Comparison of ENCODE assay signal across 11 cellular contexts in genomic region chrX:13001961-13002671, GRCh38. TPM values are rescaled to one million over a fixed set of nuclear protein-coding genes. Genes with fewer than 3 reads are reported as not detected.
DNase-seq lines count a peak whose midpoint lies in the region; ATAC-seq, FAIRE-seq and TF ChIP-seq lines count a peak whose summit lies in the region.
"Had no signal": no experiment of that assay in that cellular context is flagged by ENCODE, and none has a peak within 500 bp of the region (broad histone marks: within the 10 kb centered on the region; RNA-seq: fewer than 3 reads in every experiment).

No MANE protein-coding gene starts in this region.

- TF ChIP-seq EP300 in HepG2 (IDR thresholded peaks at IDR 0.05; ENCODE audit: low read depth in 2 of 2, low read length in 2 of 2) (no peak), HepG2 (CRISPR knock-in tag; IDR thresholded peaks at IDR 0.05; ENCODE audit: borderline replicate concordance) (no peak)

- no peaks in the 10 kb centered on the region for H3K9me3 ChIP-seq in CD8-positive, alpha-beta T cell (ENCODE audit: low read length)
- H3K9me3 ChIP-seq in kidney (ENCODE audit: control insufficient read depth in 1 of 2, low read length in 2 of 2) (no peaks in the 10 kb centered on the region), HepG2 (ENCODE audit: low read length) (no peaks in the 10 kb centered on the region)

- no peaks in the 10 kb centered on the region for H3K36me3 ChIP-seq in CD8-positive, alpha-beta T cell (ENCODE audit: insufficient read depth, low read length)
- H3K36me3 ChIP-seq in kidney (ENCODE audit: control insufficient read depth in 1 of 2, insufficient read depth in 2 of 2, low read length in 2 of 2) (no peaks in the 10 kb centered on the region), HepG2 (replicated peaks in 1 of 2; ENCODE audit: control insufficient read depth in 1 of 2, insufficient read depth in 2 of 2, low read length in 2 of 2) (no peaks in the 10 kb centered on the region)

- no peaks in the 10 kb centered on the region for H4K20me1 ChIP-seq in HepG2 (ENCODE audit: insufficient read depth, low read length)

- H3K4me3 ChIP-seq in CD8-positive, alpha-beta T cell (ENCODE audit: low read depth, low read length): no peak overlapping the region
- H3K4me3 ChIP-seq in kidney (ENCODE audit: low read length in 2 of 2) (no peak overlapping the region), HepG2 (replicated peaks in 1 of 3; ENCODE audit: insufficient read depth in 1 of 3, low read depth in 2 of 3, low read length in 3 of 3) (no peak overlapping the region)

- H3K4me1 ChIP-seq in CD8-positive, alpha-beta T cell (ENCODE audit: insufficient read depth, low read length): peaks cover 80% of the 10 kb centered on the region
- peaks cover 0 to 3% of the 10 kb centered on the region in 2 donors for H3K4me1 ChIP-seq in kidney (ENCODE audit: control insufficient read depth in 1 of 2, insufficient read depth in 1 of 2, low read depth in 1 of 2, low read length in 2 of 2)
- H3K4me1 ChIP-seq in HepG2 (ENCODE audit: insufficient read depth, low read length): no peaks in the 10 kb centered on the region

- no peak overlapping the region for H3K27ac ChIP-seq in CD8-positive, alpha-beta T cell (ENCODE audit: low read depth, low read length)
- no peak overlapping the region for H3K27ac ChIP-seq in kidney (ENCODE audit: low read depth in 2 of 2, low read length in 2 of 2)
- H3K27ac ChIP-seq in HepG2 (ENCODE audit: extremely low read length, insufficient read depth, low read length): no peak overlapping the region
- H3K27ac ChIP-seq: RWPE1 had no signal

- intact Hi-C loops in CD8-positive, alpha-beta T cell (cut with DNase I, micrococcal nuclease): loop anchor here in 1 of 2 experiments (2.0 kb wide), 1 partner anchor 17 kb away; no protein-coding TSS in a partner anchor
- intact Hi-C loops in activated B cell treated with CpG ODN at 0.5 μM for 24 hours (cut with micrococcal nuclease) (loop anchor here (2.0 kb wide), 1 partner anchor 49 kb away; no protein-coding TSS in a partner anchor), kidney (cut with DNase I) (no loop called here), head of caudate nucleus (cut with DNase I) (no loop called here), HepG2 (cut with micrococcal nuclease; ENCODE audit: unreplicated experiment) (no loop called here)

- no peak for TF ChIP-seq RAD21 in HepG2 (CRISPR knock-in tag; IDR thresholded peaks at IDR 0.05)

- no peaks in the 10 kb centered on the region for H3K9me3 Mint-ChIP-seq in CD8-positive, alpha-beta T cell
- no peaks in the 10 kb centered on the region for H3K9me3 Mint-ChIP-seq in activated B cell treated with CpG ODN at 0.5 μM for 24 hours

- no peaks in the 10 kb centered on the region for H3K27me3 ChIP-seq in CD8-positive, alpha-beta T cell (ENCODE audit: insufficient read depth, low read length)
- H3K27me3 ChIP-seq in HepG2 (ENCODE audit: control insufficient read depth in 1 of 2, insufficient read depth in 2 of 2, low read length in 2 of 2): no peaks in the 10 kb centered on the region

- no peaks in the 10 kb centered on the region for H3K27me3 Mint-ChIP-seq in CD8-positive, alpha-beta T cell (ENCODE audit: low read depth)
- H3K27me3 Mint-ChIP-seq in activated B cell treated with CpG ODN at 0.5 μM for 24 hours: no peaks in the 10 kb centered on the region

- H3K27ac Mint-ChIP-seq in CD8-positive, alpha-beta T cell: peak overlapping the region; percentile 84
- peak overlapping the region; percentile 92 for H3K27ac Mint-ChIP-seq in activated B cell treated with CpG ODN at 0.5 μM for 24 hours

- DNase-seq in CD8-positive, alpha-beta T cell: peak in 2 of 7 experiments; percentile 17 to 28
- DNase-seq in activated B cell treated with CpG ODN at 0.5 μM for 24 hours (no peak), kidney (no peak), H4 (ENCODE audit: low spot score) (no peak), head of caudate nucleus (no peak), NCI-H1048 (lab: John Stamatoyannopoulos, UW) (no peak), HepG2 (ENCODE audit: low spot score) (no peak)
- DNase-seq: effector CD8-positive, alpha-beta T cell had no signal

- BruUV-seq in HepG2 (replicated peaks; lab: Mats Ljungman, UMichigan): no TSS peak

- TF ChIP-seq POLR2A in HepG2 (IDR thresholded peaks at IDR 0.05; ENCODE audit: insufficient read depth in 1 of 2, low read depth in 2 of 2, low read length in 2 of 2): no peak

- H3K4me2 ChIP-seq in HepG2 (ENCODE audit: low read depth, low read length): no peak overlapping the region

- CTCF ChIA-PET in CD8-positive, alpha-beta T cell (lab: Charles Lee): interaction anchor here (0.9 to 1.8 kb wide), 6 partner anchors 8 to 85 kb away, joined by 3 to 7 read pairs (median 4); no protein-coding TSS in a partner anchor
- CTCF ChIA-PET in activated B cell treated with CpG ODN at 0.5 μM for 24 hours (lab: Charles Lee): interaction anchor here (1.0 to 4.3 kb wide), 4 partner anchors 51 to 90 kb away, joined by 3 to 29 read pairs (median 11); no protein-coding TSS in a partner anchor
- CTCF ChIA-PET in HepG2 (lab: Yijun Ruan, JAX; ENCODE audit: low intra/inter-chr PET ratio, low total read pairs): no interaction called here

- 0% methylated on average over 4 of the region's 4 CpGs for WGBS in HepG2 (ENCODE audit: low lambda C conversion rate)

- H2AFZ ChIP-seq in HepG2 (ENCODE audit: low read length): no peak overlapping the region

- no peak overlapping the region for H3K4me3 Mint-ChIP-seq in CD8-positive, alpha-beta T cell
- no peak overlapping the region for H3K4me3 Mint-ChIP-seq in activated B cell treated with CpG ODN at 0.5 μM for 24 hours

- FAIRE-seq in kidney (lab: Jason Lieb, UNC) (peak; percentile 85), HepG2 (lab: Jason Lieb, UNC) (no peak)

- POLR2A ChIA-PET in CD8-positive, alpha-beta T cell (lab: Charles Lee): interaction anchor here (0.8 to 10.0 kb wide), 9 partner anchors 11 to 90 kb away, joined by 3 to 95 read pairs (median 4); partner anchors contain the start of gene TMSB4X
- POLR2A ChIA-PET in activated B cell treated with CpG ODN at 0.5 μM for 24 hours (lab: Charles Lee): interaction anchor here (1.1 to 30.2 kb wide), 10 partner anchors 21 to 486 kb away, joined by 4 to 836 read pairs (median 19); partner anchors contain the start of gene TMSB4X
- POLR2A ChIA-PET in HepG2 (lab: Yijun Ruan, JAX): no interaction called here

- H3K4me1 Mint-ChIP-seq in CD8-positive, alpha-beta T cell (ENCODE audit: low read depth): peaks cover 78% of the 10 kb centered on the region
- H3K4me1 Mint-ChIP-seq in activated B cell treated with CpG ODN at 0.5 μM for 24 hours: peaks cover 82% of the 10 kb centered on the region

- peak; percentile 24 for ATAC-seq in CD8-positive, alpha-beta T cell
- ATAC-seq in HG03354 (IDR thresholded peaks at IDR 0.05; ENCODE audit: poor library complexity, severe bottlenecking, unreplicated experiment): peak; percentile 27
- ATAC-seq in activated B cell treated with CpG ODN at 0.5 μM for 24 hours (ENCODE audit: low read depth): no peak
- ATAC-seq in HepG2: no peak

- no peak for TF ChIP-seq CTCF in CD8-positive, alpha-beta T cell (IDR thresholded peaks at IDR 0.05)
- TF ChIP-seq CTCF in activated B cell treated with CpG ODN at 0.5 μM for 24 hours (IDR thresholded peaks at IDR 0.05) (no peak), kidney (IDR thresholded peaks at IDR 0.05; ENCODE audit: borderline replicate concordance, extremely low read depth, insufficient read depth) (no peak), HepG2 (CRISPR knock-in tag; IDR thresholded peaks at IDR 0.05) (no peak)

- no peaks in the 10 kb centered on the region for H3K79me2 ChIP-seq in HepG2 (ENCODE audit: insufficient read depth, low read length)

- in situ Hi-C loops in HepG2 (cut with HindIII; ENCODE audit: extremely low pct_ligation_motif_present, low pct_unique_long_range_greater_than_20kb): no loop called here

- H3K36me3 Mint-ChIP-seq in CD8-positive, alpha-beta T cell: no peaks in the 10 kb centered on the region
- no peaks in the 10 kb centered on the region for H3K36me3 Mint-ChIP-seq in activated B cell treated with CpG ODN at 0.5 μM for 24 hours (ENCODE audit: low read depth)

- H3K9ac ChIP-seq in kidney (ENCODE audit: low read length in 2 of 2) (no peak overlapping the region), HepG2 (ENCODE audit: insufficient read depth, low read depth, low read length) (no peak overlapping the region)

RNA-seq across cellular contexts. Expression of gene TMSB4X, which starts 27.2 kb away (rescaled TPM):
- 1,000 to 10,000 TPM; 2,374 to 2,465 TPM for total RNA-seq in CD8-positive, alpha-beta T cell
- total RNA-seq in activated B cell treated with CpG ODN at 0.5 μM for 24 hours (5,922 and 6,273 TPM in 2 replicates), kidney (2,421 TPM), HepG2 (2016; rRNA removed; fragmentation: Illumina TruSeq; extraction: Trizol) (10.5 and 15.9 TPM in 2 replicates)
- polyA plus RNA-seq in kidney (ENCODE audit: insufficient read depth, low read depth, low replicate concordance) (3,432 TPM), HepG2 (2011; rRNA removed) (29.6 and 50.7 TPM in 2 replicates)
- total RNA-seq in H4 (2014; rRNA removed; shearing (Covaris generic)): 6,124 and 7,364 TPM in 2 replicates
- total RNA-seq in HepG2 (2016; cell fraction: cytosol; rRNA removed; fragmentation: Illumina TruSeq; extraction: Trizol; ENCODE audit: low read depth): 6.0 and 6.1 TPM in 2 replicates
- 13.6 and 19.1 TPM in 2 replicates for total RNA-seq in HepG2 (2016; cell fraction: insoluble cytoplasmic fraction; rRNA removed; fragmentation: Illumina TruSeq; extraction: Trizol)
- total RNA-seq in HepG2 (2016; cell fraction: membrane; rRNA removed; fragmentation: Illumina TruSeq; extraction: Trizol): 8.9 and 9.5 TPM in 2 replicates
- 4.1 and 5.6 TPM in 2 replicates for total RNA-seq in HepG2 (2016; cell fraction: nucleus; rRNA removed; fragmentation: Illumina TruSeq; extraction: Trizol)
- 16.3 and 38.0 TPM in 2 replicates for polyA plus RNA-seq in HepG2 (2011; cell fraction: cytosol; rRNA removed)
- polyA plus RNA-seq in HepG2 (2011; cell fraction: nucleus; rRNA removed): 3.7 and 8.2 TPM in 2 replicates
- 14.4 and 69.9 TPM in 2 replicates for polyA plus RNA-seq in HepG2 (2012)
- 5.4 and 6.7 TPM in 2 replicates for polyA plus RNA-seq in HepG2 (2016; cell fraction: cytosol; fragmentation: Illumina TruSeq; extraction: Trizol; ENCODE audit: low read depth)
- 17.5 and 21.0 TPM in 2 replicates for polyA plus RNA-seq in HepG2 (2016; cell fraction: insoluble cytoplasmic fraction; fragmentation: Illumina TruSeq; extraction: Trizol; ENCODE audit: low read depth)
- polyA plus RNA-seq in HepG2 (2016; cell fraction: membrane; fragmentation: Illumina TruSeq; extraction: Trizol; ENCODE audit: low read depth): 6.6 and 8.1 TPM in 2 replicates
- polyA plus RNA-seq in HepG2 (2016; cell fraction: nucleus; fragmentation: Illumina TruSeq; extraction: Trizol; ENCODE audit: insufficient read depth, low read depth): 7.5 and 7.7 TPM in 2 replicates
- polyA minus RNA-seq in HepG2 (2011; rRNA and poly(A)+ RNA removed; ENCODE audit: low replicate concordance): 10.0 and 228 TPM in 2 replicates
- polyA minus RNA-seq in HepG2 (2011; cell fraction: cytosol; rRNA and poly(A)+ RNA removed): 14.2 and 18.9 TPM in 2 replicates
- 7.5 and 12.3 TPM in 2 replicates for polyA minus RNA-seq in HepG2 (2011; cell fraction: nucleus; rRNA and poly(A)+ RNA removed)

RNA-seq across cellular contexts. Expression of gene FAM9C, which starts 42.3 kb away (rescaled TPM):
- not detected for total RNA-seq in CD8-positive, alpha-beta T cell
- total RNA-seq in activated B cell treated with CpG ODN at 0.5 μM for 24 hours (not detected in 2 replicates), kidney (not detected), HepG2 (2016; rRNA removed; fragmentation: Illumina TruSeq; extraction: Trizol) (not detected in 2 replicates)
- polyA plus RNA-seq in kidney (ENCODE audit: insufficient read depth, low read depth, low replicate concordance) (not detected), HepG2 (2011; rRNA removed) (not detected in 2 replicates)
- total RNA-seq in H4 (2014; rRNA removed; shearing (Covaris generic)): not detected in 2 replicates
- not detected in 2 replicates for total RNA-seq in HepG2 (2016; cell fraction: cytosol; rRNA removed; fragmentation: Illumina TruSeq; extraction: Trizol; ENCODE audit: low read depth)
- not detected in 2 replicates for total RNA-seq in HepG2 (2016; cell fraction: insoluble cytoplasmic fraction; rRNA removed; fragmentation: Illumina TruSeq; extraction: Trizol)
- not detected in 2 replicates for total RNA-seq in HepG2 (2016; cell fraction: membrane; rRNA removed; fragmentation: Illumina TruSeq; extraction: Trizol)
- total RNA-seq in HepG2 (2016; cell fraction: nucleus; rRNA removed; fragmentation: Illumina TruSeq; extraction: Trizol): not detected in 2 replicates
- not detected in 2 replicates for polyA plus RNA-seq in HepG2 (2011; cell fraction: cytosol; rRNA removed)
- not detected in 2 replicates for polyA plus RNA-seq in HepG2 (2011; cell fraction: nucleus; rRNA removed)
- not detected in 2 replicates for polyA plus RNA-seq in HepG2 (2012)
- polyA plus RNA-seq in HepG2 (2016; cell fraction: cytosol; fragmentation: Illumina TruSeq; extraction: Trizol; ENCODE audit: low read depth): not detected in 2 replicates
- polyA plus RNA-seq in HepG2 (2016; cell fraction: insoluble cytoplasmic fraction; fragmentation: Illumina TruSeq; extraction: Trizol; ENCODE audit: low read depth): not detected in 2 replicates
- polyA plus RNA-seq in HepG2 (2016; cell fraction: membrane; fragmentation: Illumina TruSeq; extraction: Trizol; ENCODE audit: low read depth): not detected in 2 replicates
- polyA plus RNA-seq in HepG2 (2016; cell fraction: nucleus; fragmentation: Illumina TruSeq; extraction: Trizol; ENCODE audit: insufficient read depth, low read depth): not detected in 2 replicates
- not detected in 2 replicates for polyA minus RNA-seq in HepG2 (2011; rRNA and poly(A)+ RNA removed; ENCODE audit: low replicate concordance)
- polyA minus RNA-seq in HepG2 (2011; cell fraction: cytosol; rRNA and poly(A)+ RNA removed): not detected in 2 replicates
- not detected in 2 replicates for polyA minus RNA-seq in HepG2 (2011; cell fraction: nucleus; rRNA and poly(A)+ RNA removed)
- total RNA-seq: omental fat pad had no signal

Comparison
In these comparisons a context has a peak if more than half of its experiments do, and no peak if none do; other contexts are left out.
1. ATAC-seq: peak in CD8-positive, alpha-beta T cell (single experiment) and HG03354 (single experiment); none in activated B cell treated with CpG ODN at 0.5 μM for 24 hours (single experiment) and HepG2 (single experiment).
2. RNA of gene TMSB4X, which starts 27.2 kb away (total RNA-seq): 6,124 to 7,364 TPM in H4, 5,922 to 6,273 TPM in activated B cell treated with CpG ODN at 0.5 μM for 24 hours, 2,374 to 2,465 TPM in CD8-positive, alpha-beta T cell and 2,421 TPM in kidney (single experiment); 4.1 to 19.1 TPM in HepG2; every median in the first group is over 100 times any median in the second.